8 cellular contexts compared by ENCODE assay signal in the genomic region with DNA sequence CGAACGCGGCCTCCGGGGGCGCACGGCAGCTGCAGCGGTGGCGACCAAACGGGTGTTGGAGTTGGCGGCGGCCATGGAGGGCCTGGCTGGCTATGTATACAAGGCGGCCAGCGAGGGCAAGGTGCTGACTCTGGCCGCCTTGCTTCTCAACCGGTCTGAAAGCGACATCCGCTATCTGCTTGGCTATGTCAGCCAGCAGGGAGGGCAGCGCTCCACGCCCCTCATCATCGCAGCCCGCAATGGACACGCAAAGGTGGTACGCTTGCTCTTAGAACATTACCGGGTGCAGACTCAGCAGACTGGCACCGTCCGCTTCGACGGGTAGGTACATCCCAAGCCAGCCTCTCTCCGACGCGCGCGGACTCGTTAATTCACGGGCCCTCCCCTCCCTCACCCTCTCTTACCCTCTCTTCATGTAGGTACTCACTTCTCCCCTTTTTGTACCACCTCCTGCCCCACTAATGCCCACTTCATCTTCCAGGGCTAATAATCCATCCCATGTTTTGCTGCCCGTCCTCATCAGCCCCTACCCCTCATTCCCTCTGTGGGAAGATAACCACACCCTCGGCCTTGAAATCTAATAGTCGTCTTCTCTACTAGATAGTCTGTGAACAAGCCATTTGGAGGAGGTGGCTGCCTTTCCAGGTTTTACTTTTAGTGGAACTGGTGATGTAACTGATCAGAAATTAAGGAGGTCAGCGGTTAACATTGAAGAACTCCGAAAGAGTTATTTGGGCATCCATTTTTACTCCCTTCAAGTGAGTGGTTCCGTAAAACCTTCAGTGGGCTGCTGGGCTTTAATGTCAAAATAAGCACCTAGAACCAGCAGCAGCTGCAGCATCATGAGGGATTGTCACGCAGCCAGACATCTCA. TPM values are rescaled to one million over a fixed set of nuclear protein-coding genes. Genes with fewer than 3 reads are reported as not detected.
DNase-seq lines count a peak whose midpoint lies in the region; ATAC-seq, FAIRE-seq and TF ChIP-seq lines count a peak whose summit lies in the region.

No MANE protein-coding gene starts in this region.

- peak overlapping the region; percentile 59 to 87 for H3K4me3 ChIP-seq in CD4-positive, alpha-beta memory T cell (ENCODE audit: low read length in 2 of 2)
- peak overlapping the region; percentile 68 to 92 (median 80) for H3K4me3 ChIP-seq in sigmoid colon

- peak overlapping the region; percentile 91 to 98 (median 96) for H3K27ac Mint-ChIP-seq in CD4-positive, alpha-beta memory T cell
- peak overlapping the region; percentile 95 for H3K27ac Mint-ChIP-seq in activated T-helper 17 cell treated with anti-CD3 and anti-CD28 coated beads, Interleukin-2, amount 50 U/mL, for 72 hours
- H3K27ac Mint-ChIP-seq in glutamatergic neuron (ENCODE audit: unreplicated experiment), result peak overlapping the region; percentile 85

- no peaks in the 10 kb centered on the region for H3K9me3 ChIP-seq in CD4-positive, alpha-beta memory T cell (ENCODE audit: control insufficient read depth in 1 of 2, low read length in 2 of 2)
- no peaks in the 10 kb centered on the region for H3K9me3 ChIP-seq in sigmoid colon

- TF ChIP-seq CTCF in glutamatergic neuron (IDR thresholded peaks at IDR 0.05; ENCODE audit: partially characterized antibody, unreplicated experiment), result peak; percentile 40
- peak in 1 of 4 experiments; percentile 39 for TF ChIP-seq CTCF in sigmoid colon (IDR thresholded peaks at IDR 0.05)

- no peaks in the 10 kb centered on the region for H3K27me3 Mint-ChIP-seq in CD4-positive, alpha-beta memory T cell
- H3K27me3 Mint-ChIP-seq in activated T-helper 17 cell treated with anti-CD3 and anti-CD28 coated beads, Interleukin-2, amount 50 U/mL, for 72 hours, result no peaks in the 10 kb centered on the region
- peaks cover 9% of the 10 kb centered on the region for H3K27me3 Mint-ChIP-seq in glutamatergic neuron (ENCODE audit: unreplicated experiment)

- WGBS in sigmoid colon, 2 donors, result 1% methylated on average over 42 of the region's 42 CpGs

- no peaks in the 10 kb centered on the region for H3K27me3 ChIP-seq in CD4-positive, alpha-beta memory T cell (ENCODE audit: insufficient read depth, low read length)
- H3K27me3 ChIP-seq in sigmoid colon, result no peaks in the 10 kb centered on the region

- peak; percentile 35 for ATAC-seq in GM21367 (IDR thresholded peaks at IDR 0.05; ENCODE audit: unreplicated experiment)
- ATAC-seq in activated T-helper 17 cell treated with anti-CD3 and anti-CD28 coated beads, Interleukin-2, amount 50 U/mL, for 72 hours (replicated peaks), result peak; percentile 18

- TF ChIP-seq EP300 in sigmoid colon (IDR thresholded peaks at IDR 0.05), result no peak

- intact Hi-C loops in CD4-positive, alpha-beta memory T cell (cut with micrococcal nuclease), result loop anchor here (5.0 kb wide), 2 partner anchors 736 to 1134 kb away; partner anchors contain the start of genes KIF23 and MAP2K5
- intact Hi-C loops in sigmoid colon (cut with DNase I), result loop anchor here (5.0 kb wide), 1 partner anchor 441 kb away; no protein-coding TSS in a partner anchor

- POLR2A ChIA-PET in CD4-positive, alpha-beta memory T cell (lab: Charles Lee; ENCODE audit: partially characterized antibody), result interaction anchor here (1.2 to 3.7 kb wide), 15 partner anchors 10 to 736 kb away, joined by 3 to 60 read pairs (median 12); partner anchors contain the start of genes CLN6, MAP2K5 and PIAS1

- peak in 2 of 5 donors; percentile 4 to 56 for DNase-seq in CD4-positive, alpha-beta memory T cell
- DNase-seq in NCI-H1694 (lab: John Stamatoyannopoulos, UW), result peak; percentile 4
- peak; percentile 29 for DNase-seq in glutamatergic neuron
- no peak for DNase-seq in sigmoid colon
- DNase-seq in NCI-H510A (lab: John Stamatoyannopoulos, UW), result no peak
- no peak for DNase-seq in frontal cortex (ENCODE audit: low spot score in 2 of 2)

- CTCF ChIA-PET in CD4-positive, alpha-beta memory T cell (lab: Charles Lee; ENCODE audit: partially characterized antibody), result interaction anchor here (1.3 to 3.0 kb wide), 6 partner anchors 13 to 49 kb away, joined by 4 to 19 read pairs (median 10); partner anchors contain the start of gene CLN6

- H3K36me3 ChIP-seq in CD4-positive, alpha-beta memory T cell (ENCODE audit: insufficient read depth, low read length), result no peaks in the 10 kb centered on the region
- no peaks in the 10 kb centered on the region for H3K36me3 ChIP-seq in sigmoid colon

- H3K4me1 ChIP-seq in CD4-positive, alpha-beta memory T cell (ENCODE audit: insufficient read depth, low read length), result peaks cover 60% of the 10 kb centered on the region
- H3K4me1 ChIP-seq in sigmoid colon, result peaks cover 0 to 69% (median 49%) of the 10 kb centered on the region in 4 donors

- TF ChIP-seq POLR2A in sigmoid colon (IDR thresholded peaks at IDR 0.05), result no peak

- H3K4me1 Mint-ChIP-seq in CD4-positive, alpha-beta memory T cell, result peaks cover 42 to 60% (median 48%) of the 10 kb centered on the region in 4 donors
- peaks cover 41% of the 10 kb centered on the region for H3K4me1 Mint-ChIP-seq in activated T-helper 17 cell treated with anti-CD3 and anti-CD28 coated beads, Interleukin-2, amount 50 U/mL, for 72 hours
- peaks cover 23% of the 10 kb centered on the region for H3K4me1 Mint-ChIP-seq in glutamatergic neuron (ENCODE audit: low read depth, unreplicated experiment)

- FAIRE-seq in frontal cortex (lab: Jason Lieb, UNC), result no peak

- peak overlapping the region; percentile 89 to 99 (median 96) for H3K4me3 Mint-ChIP-seq in CD4-positive, alpha-beta memory T cell
- H3K4me3 Mint-ChIP-seq in activated T-helper 17 cell treated with anti-CD3 and anti-CD28 coated beads, Interleukin-2, amount 50 U/mL, for 72 hours, result peak overlapping the region; percentile 89
- peak overlapping the region; percentile 89 for H3K4me3 Mint-ChIP-seq in glutamatergic neuron (ENCODE audit: unreplicated experiment)

- peak overlapping the region; percentile 90 for H3K27ac ChIP-seq in CD4-positive, alpha-beta memory T cell (ENCODE audit: low read depth, low read length)
- peak overlapping the region; percentile 98 to 99 (median 98) for H3K27ac ChIP-seq in sigmoid colon

- H3K36me3 Mint-ChIP-seq in CD4-positive, alpha-beta memory T cell, result peaks cover 7 to 26% of the 10 kb centered on the region in 2 donors
- H3K36me3 Mint-ChIP-seq in activated T-helper 17 cell treated with anti-CD3 and anti-CD28 coated beads, Interleukin-2, amount 50 U/mL, for 72 hours (ENCODE audit: low read depth), result peaks cover 35% of the 10 kb centered on the region
- no peaks in the 10 kb centered on the region for H3K36me3 Mint-ChIP-seq in glutamatergic neuron (ENCODE audit: unreplicated experiment)

- no peaks in the 10 kb centered on the region for H3K9me3 Mint-ChIP-seq in CD4-positive, alpha-beta memory T cell
- H3K9me3 Mint-ChIP-seq in activated T-helper 17 cell treated with anti-CD3 and anti-CD28 coated beads, Interleukin-2, amount 50 U/mL, for 72 hours, result no peaks in the 10 kb centered on the region
- H3K9me3 Mint-ChIP-seq in glutamatergic neuron (ENCODE audit: unreplicated experiment), result peaks cover 11% of the 10 kb centered on the region

RNA-seq across cellular contexts. Expression of gene FEM1B, which starts 1.0 kb away (rescaled TPM):
- total RNA-seq in CD4-positive, alpha-beta memory T cell, result 10 to 100 TPM; 48.3 to 49.1 TPM
- polyA plus RNA-seq in CD4-positive, alpha-beta memory T cell, result 10 to 100 TPM; 19.0 to 28.8 TPM
- 10 to 100 TPM; 35.1 to 43.6 TPM for total RNA-seq in activated T-helper 17 cell treated with anti-CD3 and anti-CD28 coated beads, Interleukin-2, amount 50 U/mL, for 72 hours
- total RNA-seq in glutamatergic neuron (ENCODE audit: unreplicated experiment) (69.6 TPM), sigmoid colon (10 to 100 TPM; 54.7 to 64.2 (median 62.8) TPM), frontal cortex (213 TPM)
- 10 to 100 TPM; 11.4 to 12.9 (median 11.6) TPM for polyA plus RNA-seq in sigmoid colon

RNA-seq across cellular contexts. Expression of gene CLN6, which starts 49.1 kb away (rescaled TPM):
- 10 to 100 TPM; 14.5 to 15.6 TPM for total RNA-seq in CD4-positive, alpha-beta memory T cell
- 1 to 10 TPM; 2.2 to 2.6 TPM for polyA plus RNA-seq in CD4-positive, alpha-beta memory T cell
- 10 to 100 TPM; 44.2 to 69.7 TPM for total RNA-seq in activated T-helper 17 cell treated with anti-CD3 and anti-CD28 coated beads, Interleukin-2, amount 50 U/mL, for 72 hours
- total RNA-seq in glutamatergic neuron (ENCODE audit: unreplicated experiment) (26.1 TPM), sigmoid colon (10 to 100 TPM in 3 of 4 donors, 1 to 10 TPM in 1; 9.3 to 17.4 (median 12.7) TPM), frontal cortex (3.7 TPM)
- 10 to 100 TPM in 1 of 3 donors, 1 to 10 TPM in 2; 5.4 to 43.3 (median 7.2) TPM for polyA plus RNA-seq in sigmoid colon

Comparison
In these comparisons a context has a peak if more than half of its experiments do, and no peak if none do; other contexts are left out.
1. DNase-seq: peak in NCI-H1694 (single experiment) and glutamatergic neuron (single experiment); none in sigmoid colon (single experiment), NCI-H510A (single experiment) and frontal cortex (0 of 2).
2. Peak in every context shown above with its lines, with median percentiles within 50 percentile points of each other: H3K27ac Mint-ChIP-seq and H3K4me3 Mint-ChIP-seq.